In the genomic region with DNA sequence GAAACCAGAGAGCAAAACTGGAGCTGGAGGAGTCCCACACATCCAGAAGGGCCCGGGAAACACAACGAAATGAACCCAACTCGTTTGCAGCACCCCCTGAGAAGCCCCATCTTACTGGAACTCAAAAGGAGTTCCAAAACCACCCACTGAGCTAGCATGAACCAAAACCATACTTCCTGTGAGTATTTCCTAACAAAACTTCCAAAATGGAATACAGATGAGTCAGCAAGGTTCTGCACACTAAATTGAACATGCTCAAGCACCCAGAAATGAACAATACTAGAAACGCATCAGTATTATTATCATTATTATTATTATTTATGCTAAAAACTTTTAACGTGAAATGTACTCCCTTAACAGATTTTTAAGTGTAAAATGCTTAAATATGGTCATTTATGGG, we compare ENCODE assay signal across 3 cellular contexts.
TF ChIP-seq lines count a peak whose summit lies in the region.

No MANE protein-coding gene starts in this region.

TF ChIP-seq in HepG2, 621 proteins besides CTCF, POLR2A, EP300 and RAD21:
- peak; percentile 28 to 56; a peak in 3 of 4 replicates for TF ChIP-seq MAFK (conservative IDR thresholded peaks at IDR 0.05 in 1 of 2, IDR thresholded peaks at IDR 0.05 in 1 of 2; ENCODE audit: low read length in 2 of 2)
- TF ChIP-seq ZNF343 (CRISPR knock-in tag; IDR thresholded peaks at IDR 0.05) = no peak
- TF ChIP-seq, protein P1, sequence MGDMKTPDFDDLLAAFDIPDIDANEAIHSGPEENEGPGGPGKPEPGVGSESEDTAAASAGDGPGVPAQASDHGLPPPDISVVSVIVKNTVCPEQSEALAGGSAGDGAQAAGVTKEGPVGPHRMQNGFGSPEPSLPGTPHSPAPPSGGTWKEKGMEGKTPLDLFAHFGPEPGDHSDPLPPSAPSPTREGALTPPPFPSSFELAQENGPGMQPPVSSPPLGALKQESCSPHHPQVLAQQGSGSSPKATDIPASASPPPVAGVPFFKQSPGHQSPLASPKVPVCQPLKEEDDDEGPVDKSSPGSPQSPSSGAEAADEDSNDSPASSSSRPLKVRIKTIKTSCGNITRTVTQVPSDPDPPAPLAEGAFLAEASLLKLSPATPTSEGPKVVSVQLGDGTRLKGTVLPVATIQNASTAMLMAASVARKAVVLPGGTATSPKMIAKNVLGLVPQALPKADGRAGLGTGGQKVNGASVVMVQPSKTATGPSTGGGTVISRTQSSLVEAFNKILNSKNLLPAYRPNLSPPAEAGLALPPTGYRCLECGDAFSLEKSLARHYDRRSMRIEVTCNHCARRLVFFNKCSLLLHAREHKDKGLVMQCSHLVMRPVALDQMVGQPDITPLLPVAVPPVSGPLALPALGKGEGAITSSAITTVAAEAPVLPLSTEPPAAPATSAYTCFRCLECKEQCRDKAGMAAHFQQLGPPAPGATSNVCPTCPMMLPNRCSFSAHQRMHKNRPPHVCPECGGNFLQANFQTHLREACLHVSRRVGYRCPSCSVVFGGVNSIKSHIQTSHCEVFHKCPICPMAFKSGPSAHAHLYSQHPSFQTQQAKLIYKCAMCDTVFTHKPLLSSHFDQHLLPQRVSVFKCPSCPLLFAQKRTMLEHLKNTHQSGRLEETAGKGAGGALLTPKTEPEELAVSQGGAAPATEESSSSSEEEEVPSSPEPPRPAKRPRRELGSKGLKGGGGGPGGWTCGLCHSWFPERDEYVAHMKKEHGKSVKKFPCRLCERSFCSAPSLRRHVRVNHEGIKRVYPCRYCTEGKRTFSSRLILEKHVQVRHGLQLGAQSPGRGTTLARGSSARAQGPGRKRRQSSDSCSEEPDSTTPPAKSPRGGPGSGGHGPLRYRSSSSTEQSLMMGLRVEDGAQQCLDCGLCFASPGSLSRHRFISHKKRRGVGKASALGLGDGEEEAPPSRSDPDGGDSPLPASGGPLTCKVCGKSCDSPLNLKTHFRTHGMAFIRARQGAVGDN (CRISPR knock-in tag; IDR thresholded peaks at IDR 0.05) = no peak
- no peak for TF ChIP-seq ZNF891 (CRISPR knock-in tag; IDR thresholded peaks at IDR 0.05)
- TF ChIP-seq ZMAT3 (CRISPR knock-in tag; conservative IDR thresholded peaks at IDR 0.05) = no peak
- TF ChIP-seq MAFF (IDR thresholded peaks at IDR 0.05; ENCODE audit: low read depth, low read length) = peak; percentile 46

TF ChIP-seq in GM23338, 12 proteins besides CTCF, POLR2A, EP300 and RAD21:
- no peak for TF ChIP-seq ZNF331 (CRISPR knock-in tag; IDR thresholded peaks at IDR 0.05; ENCODE audit: low read depth)
- no peak for TF ChIP-seq POLR2AphosphoS5 (IDR thresholded peaks at IDR 0.05; ENCODE audit: low read depth)
- TF ChIP-seq, protein P2, sequence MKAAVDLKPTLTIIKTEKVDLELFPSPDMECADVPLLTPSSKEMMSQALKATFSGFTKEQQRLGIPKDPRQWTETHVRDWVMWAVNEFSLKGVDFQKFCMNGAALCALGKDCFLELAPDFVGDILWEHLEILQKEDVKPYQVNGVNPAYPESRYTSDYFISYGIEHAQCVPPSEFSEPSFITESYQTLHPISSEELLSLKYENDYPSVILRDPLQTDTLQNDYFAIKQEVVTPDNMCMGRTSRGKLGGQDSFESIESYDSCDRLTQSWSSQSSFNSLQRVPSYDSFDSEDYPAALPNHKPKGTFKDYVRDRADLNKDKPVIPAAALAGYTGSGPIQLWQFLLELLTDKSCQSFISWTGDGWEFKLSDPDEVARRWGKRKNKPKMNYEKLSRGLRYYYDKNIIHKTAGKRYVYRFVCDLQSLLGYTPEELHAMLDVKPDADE (IDR thresholded peaks at IDR 0.05) = no peak
- TF ChIP-seq, protein P3, sequence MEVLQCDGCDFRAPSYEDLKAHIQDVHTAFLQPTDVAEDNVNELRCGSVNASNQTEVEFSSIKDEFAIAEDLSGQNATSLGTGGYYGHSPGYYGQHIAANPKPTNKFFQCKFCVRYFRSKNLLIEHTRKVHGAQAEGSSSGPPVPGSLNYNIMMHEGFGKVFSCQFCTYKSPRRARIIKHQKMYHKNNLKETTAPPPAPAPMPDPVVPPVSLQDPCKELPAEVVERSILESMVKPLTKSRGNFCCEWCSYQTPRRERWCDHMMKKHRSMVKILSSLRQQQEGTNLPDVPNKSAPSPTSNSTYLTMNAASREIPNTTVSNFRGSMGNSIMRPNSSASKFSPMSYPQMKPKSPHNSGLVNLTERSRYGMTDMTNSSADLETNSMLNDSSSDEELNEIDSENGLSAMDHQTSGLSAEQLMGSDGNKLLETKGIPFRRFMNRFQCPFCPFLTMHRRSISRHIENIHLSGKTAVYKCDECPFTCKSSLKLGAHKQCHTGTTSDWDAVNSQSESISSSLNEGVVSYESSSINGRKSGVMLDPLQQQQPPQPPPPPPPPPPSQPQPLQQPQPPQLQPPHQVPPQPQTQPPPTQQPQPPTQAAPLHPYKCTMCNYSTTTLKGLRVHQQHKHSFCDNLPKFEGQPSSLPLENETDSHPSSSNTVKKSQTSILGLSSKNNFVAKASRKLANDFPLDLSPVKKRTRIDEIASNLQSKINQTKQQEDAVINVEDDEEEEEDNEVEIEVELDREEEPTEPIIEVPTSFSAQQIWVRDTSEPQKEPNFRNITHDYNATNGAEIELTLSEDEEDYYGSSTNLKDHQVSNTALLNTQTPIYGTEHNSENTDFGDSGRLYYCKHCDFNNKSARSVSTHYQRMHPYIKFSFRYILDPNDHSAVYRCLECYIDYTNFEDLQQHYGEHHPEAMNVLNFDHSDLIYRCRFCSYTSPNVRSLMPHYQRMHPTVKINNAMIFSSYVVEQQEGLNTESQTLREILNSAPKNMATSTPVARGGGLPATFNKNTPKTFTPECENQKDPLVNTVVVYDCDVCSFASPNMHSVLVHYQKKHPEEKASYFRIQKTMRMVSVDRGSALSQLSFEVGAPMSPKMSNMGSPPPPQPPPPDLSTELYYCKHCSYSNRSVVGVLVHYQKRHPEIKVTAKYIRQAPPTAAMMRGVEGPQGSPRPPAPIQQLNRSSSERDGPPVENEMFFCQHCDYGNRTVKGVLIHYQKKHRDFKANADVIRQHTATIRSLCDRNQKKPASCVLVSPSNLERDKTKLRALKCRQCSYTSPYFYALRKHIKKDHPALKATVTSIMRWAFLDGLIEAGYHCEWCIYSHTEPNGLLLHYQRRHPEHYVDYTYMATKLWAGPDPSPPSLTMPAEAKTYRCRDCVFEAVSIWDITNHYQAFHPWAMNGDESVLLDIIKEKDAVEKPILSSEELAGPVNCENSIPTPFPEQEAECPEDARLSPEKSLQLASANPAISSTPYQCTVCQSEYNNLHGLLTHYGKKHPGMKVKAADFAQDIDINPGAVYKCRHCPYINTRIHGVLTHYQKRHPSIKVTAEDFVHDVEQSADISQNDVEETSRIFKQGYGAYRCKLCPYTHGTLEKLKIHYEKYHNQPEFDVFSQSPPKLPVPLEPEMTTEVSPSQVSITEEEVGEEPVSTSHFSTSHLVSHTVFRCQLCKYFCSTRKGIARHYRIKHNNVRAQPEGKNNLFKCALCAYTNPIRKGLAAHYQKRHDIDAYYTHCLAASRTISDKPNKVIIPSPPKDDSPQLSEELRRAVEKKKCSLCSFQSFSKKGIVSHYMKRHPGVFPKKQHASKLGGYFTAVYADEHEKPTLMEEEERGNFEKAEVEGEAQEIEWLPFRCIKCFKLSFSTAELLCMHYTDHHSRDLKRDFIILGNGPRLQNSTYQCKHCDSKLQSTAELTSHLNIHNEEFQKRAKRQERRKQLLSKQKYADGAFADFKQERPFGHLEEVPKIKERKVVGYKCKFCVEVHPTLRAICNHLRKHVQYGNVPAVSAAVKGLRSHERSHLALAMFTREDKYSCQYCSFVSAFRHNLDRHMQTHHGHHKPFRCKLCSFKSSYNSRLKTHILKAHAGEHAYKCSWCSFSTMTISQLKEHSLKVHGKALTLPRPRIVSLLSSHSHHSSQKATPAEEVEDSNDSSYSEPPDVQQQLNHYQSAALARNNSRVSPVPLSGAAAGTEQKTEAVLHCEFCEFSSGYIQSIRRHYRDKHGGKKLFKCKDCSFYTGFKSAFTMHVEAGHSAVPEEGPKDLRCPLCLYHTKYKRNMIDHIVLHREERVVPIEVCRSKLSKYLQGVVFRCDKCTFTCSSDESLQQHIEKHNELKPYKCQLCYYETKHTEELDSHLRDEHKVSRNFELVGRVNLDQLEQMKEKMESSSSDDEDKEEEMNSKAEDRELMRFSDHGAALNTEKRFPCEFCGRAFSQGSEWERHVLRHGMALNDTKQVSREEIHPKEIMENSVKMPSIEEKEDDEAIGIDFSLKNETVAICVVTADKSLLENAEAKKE (CRISPR knock-in tag; IDR thresholded peaks at IDR 0.05) = no peak
- TF ChIP-seq CREB1 (CRISPR knock-in tag; IDR thresholded peaks at IDR 0.05; ENCODE audit: low read depth) = no peak

TF ChIP-seq in K562, 482 proteins besides CTCF, POLR2A, EP300 and RAD21:
- TF ChIP-seq, protein P4, sequence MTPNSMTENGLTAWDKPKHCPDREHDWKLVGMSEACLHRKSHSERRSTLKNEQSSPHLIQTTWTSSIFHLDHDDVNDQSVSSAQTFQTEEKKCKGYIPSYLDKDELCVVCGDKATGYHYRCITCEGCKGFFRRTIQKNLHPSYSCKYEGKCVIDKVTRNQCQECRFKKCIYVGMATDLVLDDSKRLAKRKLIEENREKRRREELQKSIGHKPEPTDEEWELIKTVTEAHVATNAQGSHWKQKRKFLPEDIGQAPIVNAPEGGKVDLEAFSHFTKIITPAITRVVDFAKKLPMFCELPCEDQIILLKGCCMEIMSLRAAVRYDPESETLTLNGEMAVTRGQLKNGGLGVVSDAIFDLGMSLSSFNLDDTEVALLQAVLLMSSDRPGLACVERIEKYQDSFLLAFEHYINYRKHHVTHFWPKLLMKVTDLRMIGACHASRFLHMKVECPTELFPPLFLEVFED (CRISPR knock-in tag; conservative IDR thresholded peaks at IDR 0.05) = no peak
- 0 out of 2 replicates have a peak, but pooled peaks have one; percentile 8 for TF ChIP-seq MAFG (tag; conservative IDR thresholded peaks at IDR 0.05)
